In the genomic region with DNA sequence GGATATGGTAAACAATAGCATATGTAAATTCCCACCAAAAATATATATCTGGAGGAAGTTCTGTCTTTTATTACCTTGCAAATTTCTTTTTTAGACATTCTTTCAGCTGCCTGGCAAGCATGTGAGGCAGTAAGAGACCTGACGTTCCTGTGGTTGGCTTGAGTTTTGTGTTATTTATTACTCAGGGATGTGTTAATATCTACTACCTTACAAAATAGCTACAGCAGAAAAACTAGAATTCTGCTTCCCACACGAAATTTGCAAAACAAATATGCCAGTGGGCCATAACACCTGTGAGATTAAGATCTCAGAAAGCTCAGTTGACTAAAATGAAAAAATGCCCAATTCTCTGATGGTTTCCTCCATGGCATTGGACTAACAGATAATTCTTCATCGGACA, we compare ENCODE assay signal across 14 cellular contexts.
DNase-seq lines count a peak whose midpoint lies in the region; ATAC-seq, FAIRE-seq and TF ChIP-seq lines count a peak whose summit lies in the region.
"Had no signal": no experiment of that assay in that cellular context is flagged by ENCODE, and none has a peak within 500 bp of the region (broad histone marks: within the 10 kb centered on the region; RNA-seq: fewer than 3 reads in every experiment).

No MANE protein-coding gene starts in this region.

- intact Hi-C loops in pancreas (cut with DNase I) (no loop called here), left colon (cut with DNase I, micrococcal nuclease) (no loop called here)

- no peak for FAIRE-seq in pancreas (lab: Jason Lieb, UNC)

- TF ChIP-seq CTCF in pancreas (IDR thresholded peaks at IDR 0.05): no peak

- POLR2A ChIA-PET in T-cell (lab: Charles Lee): no interaction called here

- no peak overlapping the region for H3K4me3 ChIP-seq in pancreas
- H3K4me3 ChIP-seq: cardiac muscle cell had no signal

- H3K9me3 ChIP-seq in pancreas: no peaks in the 10 kb centered on the region

- H3K4me1 ChIP-seq in pancreas: no peaks in the 10 kb centered on the region

- 54 to 61% methylated on average over 3 of the region's 3 CpGs for WGBS in pancreas, 2 donors

- H3K9me3 Mint-ChIP-seq in T-cell: no peaks in the 10 kb centered on the region
- H3K9me3 Mint-ChIP-seq: activated T-cell treated with anti-CD3 and anti-CD28 coated beads, Interleukin-2, amount 50 U/mL, for 24 hours had no signal

- CTCF ChIA-PET in T-cell (lab: Charles Lee): no interaction called here

- no peak overlapping the region for H3K4me3 Mint-ChIP-seq in T-cell
- H3K4me3 Mint-ChIP-seq: activated T-cell treated with anti-CD3 and anti-CD28 coated beads, Interleukin-2, amount 50 U/mL, for 24 hours; CD14-positive monocyte had no signal

- H3K4me1 Mint-ChIP-seq in T-cell: no peaks in the 10 kb centered on the region
- H3K4me1 Mint-ChIP-seq: CD14-positive monocyte had no signal

- H3K36me3 ChIP-seq in pancreas: no peaks in the 10 kb centered on the region
- H3K36me3 ChIP-seq: cardiac muscle cell had no signal

- no peaks in the 10 kb centered on the region for H3K27me3 Mint-ChIP-seq in T-cell
- H3K27me3 Mint-ChIP-seq: activated T-cell treated with anti-CD3 and anti-CD28 coated beads, Interleukin-2, amount 50 U/mL, for 24 hours had no signal

- peak; percentile 61 for ATAC-seq in GM18498 (IDR thresholded peaks at IDR 0.05; ENCODE audit: unreplicated experiment)
- peak; percentile 39 for ATAC-seq in GM19351 (IDR thresholded peaks at IDR 0.05; ENCODE audit: unreplicated experiment)
- ATAC-seq in HG02678 (IDR thresholded peaks at IDR 0.05; ENCODE audit: unreplicated experiment): peak; percentile 77
- ATAC-seq in HG03378 (IDR thresholded peaks at IDR 0.05; ENCODE audit: unreplicated experiment): peak; percentile 69
- no peak for ATAC-seq in T-cell (replicated peaks in 1 of 4)
- no peak for ATAC-seq in pancreas
- no peak for ATAC-seq in left colon
- ATAC-seq: left ventricle myocardium superior, SK-N-SH treated with all-trans-retinoic acid at 6 μM for 48 hours had no signal

- no peaks in the 10 kb centered on the region for H3K27me3 ChIP-seq in pancreas
- H3K27me3 ChIP-seq: cardiac muscle cell had no signal

- H3K27ac Mint-ChIP-seq in T-cell: no peak overlapping the region
- H3K27ac Mint-ChIP-seq: activated T-cell treated with anti-CD3 and anti-CD28 coated beads, Interleukin-2, amount 50 U/mL, for 24 hours; CD14-positive monocyte had no signal

- no peak overlapping the region for H3K27ac ChIP-seq in pancreas
- H3K27ac ChIP-seq: cardiac muscle cell had no signal

- no peaks in the 10 kb centered on the region for H3K36me3 Mint-ChIP-seq in T-cell
- H3K36me3 Mint-ChIP-seq: CD14-positive monocyte had no signal

- DNase-seq in T-cell (no peak), pancreas (no peak), globus pallidus (ENCODE audit: low spot score) (no peak), left colon (no peak)
- DNase-seq: activated T-cell treated with anti-CD3 and anti-CD28 coated beads, Interleukin-2, amount 50 U/mL, for 24 hours; left ventricle myocardium superior; NCI-H524 had no signal

Comparison
In these comparisons a context has a peak if more than half of its experiments do, and no peak if none do; other contexts are left out.
1. ATAC-seq: peak in GM18498 (single experiment), GM19351 (single experiment), HG02678 (single experiment) and HG03378 (single experiment); none in T-cell (0 of 4), pancreas (0 of 4) and left colon (single experiment).